In genomic region chr5:76310208-76310607, GRCh38 we compare ENCODE assay signal across 35 cellular contexts.
"Had no signal": no experiment of that assay in that cellular context is flagged by ENCODE, and none has a peak within 500 bp of the region (broad histone marks: within the 10 kb centered on the region; RNA-seq: fewer than 3 reads in every experiment).

No MANE protein-coding gene starts in this region.

- H3K4me1 ChIP-seq: ascending aorta had no signal

- DNase-seq: activated B cell treated with CpG ODN at 0.5 μM for 24 hours; activated CD4-positive, alpha-beta memory T cell treated with anti-CD3 and anti-CD28 coated beads, Interleukin-2, amount 10 ng/mL, durations not matched to agents 7 days and 5 days; activated CD4-positive, alpha-beta T cell treated with anti-CD3 and anti-CD28 coated beads for 4 hours; activated CD4-positive, alpha-beta T cell treated with anti-CD3 and anti-CD28 coated beads, Interleukin-2, amount 50 U/mL, for 1 hour; activated CD4-positive, alpha-beta T cell treated with anti-CD3 and anti-CD28 coated beads, Interleukin-2, amount 50 U/mL, for 4 hours; activated CD4-positive, CD25-positive, alpha-beta regulatory T cell treated with anti-CD3 and anti-CD28 coated beads, Interleukin-2, amount 50 U/mL, for 72 hours; activated CD8-positive, alpha-beta memory T cell treated with anti-CD3 and anti-CD28 coated beads for 24 hours; activated CD8-positive, alpha-beta memory T cell treated with anti-CD3 and anti-CD28 coated beads, Interleukin-2, amount 10 ng/mL, durations not matched to agents 7 days and 5 days; activated CD8-positive, alpha-beta memory T cell treated with anti-CD3 and anti-CD28 coated beads, Interleukin-2, amount 50 U/mL, for 48 hours; activated CD8-positive, alpha-beta T cell treated with anti-CD3 and anti-CD28 coated beads, Interleukin-2, amount 10 ng/mL, durations not matched to agents 7 days and 5 days; activated effector memory CD4-positive, alpha-beta T cell treated with Interleukin-2 at 50 U/mL for 16 hours; activated gamma-delta T cell; activated naive CD4-positive, alpha-beta T cell treated with anti-CD3 and anti-CD28 coated beads, Interleukin-2, amount 10 ng/mL, durations not matched to agents 7 days and 5 days; activated naive CD4-positive, alpha-beta T cell treated with Interleukin-2 at 50 U/mL for 16 hours; activated naive CD8-positive, alpha-beta T cell treated with anti-CD3 and anti-CD28 coated beads, Interleukin-2, amount 10 ng/mL, durations not matched to agents 7 days and 5 days; activated naive CD8-positive, alpha-beta T cell treated with anti-CD3 and anti-CD28 coated beads, Interleukin-2, amount 50 U/mL, for 24 hours; activated T-cell treated with anti-CD3 and anti-CD28 coated beads, Interleukin-2, amount 50 U/mL, for 24 hours; amygdala; anterior cingulate cortex; caudate nucleus; cerebellar nuclear complex; SW 1271; T-helper 1 cell; T-helper 2 cell; T-helper 9 cell had no signal

- H3K27ac Mint-ChIP-seq: activated B cell treated with CpG ODN at 0.5 μM for 24 hours; activated CD4-positive, alpha-beta memory T cell treated with anti-CD3 and anti-CD28 coated beads, Interleukin-2, amount 10 ng/mL, durations not matched to agents 7 days and 5 days; activated CD8-positive, alpha-beta memory T cell treated with anti-CD3 and anti-CD28 coated beads, Interleukin-2, amount 10 ng/mL, durations not matched to agents 7 days and 5 days; activated CD8-positive, alpha-beta T cell treated with anti-CD3 and anti-CD28 coated beads, Interleukin-2, amount 10 ng/mL, durations not matched to agents 7 days and 5 days; activated naive CD4-positive, alpha-beta T cell treated with anti-CD3 and anti-CD28 coated beads, Interleukin-2, amount 10 ng/mL, durations not matched to agents 7 days and 5 days; activated naive CD8-positive, alpha-beta T cell; activated naive CD8-positive, alpha-beta T cell treated with anti-CD3 and anti-CD28 coated beads, Interleukin-2, amount 10 ng/mL, durations not matched to agents 7 days and 5 days; activated naive CD8-positive, alpha-beta T cell treated with anti-CD3 and anti-CD28 coated beads, Interleukin-2, amount 50 U/mL, for 24 hours; activated T-cell treated with anti-CD3 and anti-CD28 coated beads, Interleukin-2, amount 50 U/mL, for 24 hours; activated T-helper 2 cell treated with anti-CD3 and anti-CD28 coated beads, Interferon-gamma antibody, Interleukin-2, Interleukin-4, amounts not matched to agents 10 μg/mL and 5 μg/mL and 100 μg/mL, durations not matched to agents 14 hours and 24 hours and 36 hours; brain; T-helper 1 cell treated with Interleukin-12 subunit alpha and Interleukin-12 subunit beta and Interleukin-4 antibody, amounts not matched to agents 30 μg/mL and 1 μg/mL, for 36 hours; T-helper 2 cell treated with Interferon-gamma antibody and Interleukin-4, amounts not matched to agents 5 μg/mL and 100 μg/mL, for 36 hours had no signal

- ATAC-seq: activated CD8-positive, alpha-beta memory T cell treated with anti-CD3 and anti-CD28 coated beads, Interleukin-2, amount 10 ng/mL, durations not matched to agents 7 days and 5 days; activated CD8-positive, alpha-beta T cell treated with anti-CD3 and anti-CD28 coated beads, Interleukin-2, amount 10 ng/mL, durations not matched to agents 7 days and 5 days; activated naive CD8-positive, alpha-beta T cell treated with anti-CD3 and anti-CD28 coated beads, Interleukin-2, amount 50 U/mL, for 24 hours had no signal

- H3K9me3 ChIP-seq: ascending aorta had no signal

- H3K9me3 Mint-ChIP-seq: activated B cell treated with CpG ODN at 0.5 μM for 24 hours; activated naive CD4-positive, alpha-beta T cell treated with anti-CD3 and anti-CD28 coated beads, Interleukin-2, amount 10 ng/mL, durations not matched to agents 7 days and 5 days; activated naive CD4-positive, alpha-beta T cell treated with anti-CD3 and anti-CD28 coated beads, Interleukin-2, amount 50 U/mL, for 24 hours; activated naive CD8-positive, alpha-beta T cell treated with anti-CD3 and anti-CD28 coated beads, Interleukin-2, amount 10 ng/mL, durations not matched to agents 7 days and 5 days; activated naive CD8-positive, alpha-beta T cell treated with anti-CD3 and anti-CD28 coated beads, Interleukin-2, amount 50 U/mL, for 24 hours; activated T-cell treated with anti-CD3 and anti-CD28 coated beads, Interleukin-2, amount 50 U/mL, for 24 hours; activated T-helper 2 cell treated with anti-CD3 and anti-CD28 coated beads, Interferon-gamma antibody, Interleukin-2, Interleukin-4, amounts not matched to agents 10 μg/mL and 5 μg/mL and 100 μg/mL, durations not matched to agents 14 hours and 24 hours and 36 hours; brain; central memory CD8-positive, alpha-beta T cell; T-helper 1 cell treated with Interleukin-12 subunit alpha and Interleukin-12 subunit beta and Interleukin-4 antibody, amounts not matched to agents 30 μg/mL and 1 μg/mL, for 36 hours had no signal

- H3K27ac ChIP-seq: ascending aorta, cardiac muscle cell, VCaP had no signal

- H3K4me1 Mint-ChIP-seq: activated B cell treated with CpG ODN at 0.5 μM for 24 hours; activated naive CD8-positive, alpha-beta T cell treated with anti-CD3 and anti-CD28 coated beads, Interleukin-2, amount 50 U/mL, for 24 hours; brain had no signal

- H3K4me3 Mint-ChIP-seq: activated B cell treated with CpG ODN at 0.5 μM for 24 hours; activated CD4-positive, alpha-beta memory T cell treated with anti-CD3 and anti-CD28 coated beads, Interleukin-2, amount 10 ng/mL, durations not matched to agents 7 days and 5 days; activated CD8-positive, alpha-beta memory T cell treated with anti-CD3 and anti-CD28 coated beads, Interleukin-2, amount 10 ng/mL, durations not matched to agents 7 days and 5 days; activated CD8-positive, alpha-beta T cell treated with anti-CD3 and anti-CD28 coated beads, Interleukin-2, amount 10 ng/mL, durations not matched to agents 7 days and 5 days; activated naive CD4-positive, alpha-beta T cell treated with anti-CD3 and anti-CD28 coated beads, Interleukin-2, amount 10 ng/mL, durations not matched to agents 7 days and 5 days; activated naive CD4-positive, alpha-beta T cell treated with anti-CD3 and anti-CD28 coated beads, Interleukin-2, amount 50 U/mL, for 24 hours; activated naive CD8-positive, alpha-beta T cell; activated naive CD8-positive, alpha-beta T cell treated with anti-CD3 and anti-CD28 coated beads, Interleukin-2, amount 10 ng/mL, durations not matched to agents 7 days and 5 days; activated naive CD8-positive, alpha-beta T cell treated with anti-CD3 and anti-CD28 coated beads, Interleukin-2, amount 50 U/mL, for 24 hours; activated T-cell treated with anti-CD3 and anti-CD28 coated beads, Interleukin-2, amount 50 U/mL, for 24 hours; brain; central memory CD8-positive, alpha-beta T cell; T-helper 1 cell treated with Interleukin-12 subunit alpha and Interleukin-12 subunit beta and Interleukin-4 antibody, amounts not matched to agents 30 μg/mL and 1 μg/mL, for 36 hours; T-helper 2 cell treated with Interferon-gamma antibody and Interleukin-4, amounts not matched to agents 5 μg/mL and 100 μg/mL, for 36 hours had no signal

- H3K4me3 ChIP-seq: ascending aorta, cardiac muscle cell had no signal

- H3K36me3 ChIP-seq: ascending aorta, cardiac muscle cell had no signal

- H3K27me3 Mint-ChIP-seq: activated naive CD4-positive, alpha-beta T cell treated with anti-CD3 and anti-CD28 coated beads, Interleukin-2, amount 50 U/mL, for 24 hours; activated naive CD8-positive, alpha-beta T cell; activated naive CD8-positive, alpha-beta T cell treated with anti-CD3 and anti-CD28 coated beads, Interleukin-2, amount 50 U/mL, for 24 hours; activated T-cell treated with anti-CD3 and anti-CD28 coated beads, Interleukin-2, amount 50 U/mL, for 24 hours; central memory CD8-positive, alpha-beta T cell had no signal

- H3K36me3 Mint-ChIP-seq: activated naive CD4-positive, alpha-beta T cell treated with anti-CD3 and anti-CD28 coated beads, Interleukin-2, amount 50 U/mL, for 24 hours; activated naive CD8-positive, alpha-beta T cell; brain had no signal
